ENCODE assay signal across 8 cellular contexts in genomic region chr17:29622337-29623282, GRCh38. TPM values are rescaled to one million over a fixed set of nuclear protein-coding genes. Genes with fewer than 3 reads are reported as not detected.
DNase-seq lines count a peak whose midpoint lies in the region; ATAC-seq and TF ChIP-seq lines count a peak whose summit lies in the region.

Gene CORO6 (minus strand): TSS chr17:29622912. CDS start chr17:29621421, 1,491 bp downstream.

- DNase-seq in CD4-positive, CD25-positive, alpha-beta regulatory T cell: peak; percentile 56 to 66 (median 62)
- DNase-seq in NCI-H146 treated with DMSO at 0.1 percent for 48 hours (lab: John Stamatoyannopoulos, UW; ENCODE audit: unreplicated experiment) (peak; percentile 67), endodermal cell (peak; percentile 97), mesendoderm (peak; percentile 79)
- DNase-seq in activated CD8-positive, alpha-beta T cell treated with anti-CD3 and anti-CD28 coated beads for 36 hours: peak; percentile 77
- peak; percentile 32 to 71 (median 70) for DNase-seq in stimulated activated naive CD4-positive, alpha-beta T cell (lab: John Stamatoyannopoulos, UW)

- H2BK5ac ChIP-seq in mesendoderm (ENCODE audit: low read length): no peak within 1 kb of the TSS

- H3K27me3 Mint-ChIP-seq in CD4-positive, CD25-positive, alpha-beta regulatory T cell: no peaks in the 10 kb centered on the region
- no peaks in the 10 kb centered on the region for H3K27me3 Mint-ChIP-seq in activated CD8-positive, alpha-beta T cell treated with anti-CD3 and anti-CD28 coated beads for 36 hours
- H3K27me3 Mint-ChIP-seq in endodermal cell (ENCODE audit: insufficient read depth): peaks cover 74% of the 10 kb centered on the region

- peak within 1 kb of the TSS; percentile 74 for H3K23ac ChIP-seq in mesendoderm (ENCODE audit: low read length)

- peak; percentile 41 to 47 for ATAC-seq in CD4-positive, CD25-positive, alpha-beta regulatory T cell (ENCODE audit: low read depth in 2 of 2)
- peak; percentile 54 for ATAC-seq in GM21447 (IDR thresholded peaks at IDR 0.05; ENCODE audit: unreplicated experiment)
- peak; percentile 67 for ATAC-seq in activated CD8-positive, alpha-beta T cell treated with anti-CD3 and anti-CD28 coated beads for 36 hours
- ATAC-seq in HG02571 (IDR thresholded peaks at IDR 0.05; ENCODE audit: unreplicated experiment): no peak

- H3K4me1 ChIP-seq in CD4-positive, CD25-positive, alpha-beta regulatory T cell (ENCODE audit: control insufficient read depth, insufficient read depth, low read length, poor library complexity, severe bottlenecking): peaks cover 25% of the 10 kb centered on the region
- H3K4me1 ChIP-seq in endodermal cell (ENCODE audit: control insufficient read depth, insufficient read depth, low read length) (peaks cover 2% of the 10 kb centered on the region), mesendoderm (ENCODE audit: control insufficient read depth, low read depth, low read length) (peaks cover 11% of the 10 kb centered on the region)

- H2AK5ac ChIP-seq in mesendoderm (ENCODE audit: low read length): peak within 1 kb of the TSS; percentile 61

- H3K9ac ChIP-seq in endodermal cell (ENCODE audit: extremely low read depth, low read length, poor library complexity, severe bottlenecking) (peak within 1 kb of the TSS; percentile 41), mesendoderm (ENCODE audit: low read length) (peak within 1 kb of the TSS; percentile 96)

- no peaks in the 10 kb centered on the region for H3K9me3 ChIP-seq in CD4-positive, CD25-positive, alpha-beta regulatory T cell (ENCODE audit: control insufficient read depth in 2 of 2, low read length in 2 of 2)
- no peaks in the 10 kb centered on the region for H3K9me3 ChIP-seq in endodermal cell (ENCODE audit: control insufficient read depth, low read length)

- H3K4me3 ChIP-seq in CD4-positive, CD25-positive, alpha-beta regulatory T cell (ENCODE audit: low read depth, low read length): peak within 1 kb of the TSS; percentile 19
- H3K4me3 ChIP-seq in endodermal cell (ENCODE audit: low read length) (peak within 1 kb of the TSS; percentile 82), mesendoderm (ENCODE audit: low read length) (peak within 1 kb of the TSS; percentile 78)

- no peak for TF ChIP-seq CTCF in activated CD8-positive, alpha-beta T cell treated with anti-CD3 and anti-CD28 coated beads for 36 hours (IDR thresholded peaks at IDR 0.05)
- TF ChIP-seq CTCF in endodermal cell (conservative IDR thresholded peaks at IDR 0.05): no peak

- no peaks in the 10 kb centered on the region for H3K79me1 ChIP-seq in mesendoderm (ENCODE audit: low read length)

- peaks cover 14 to 56% (median 32%) of the 10 kb centered on the region in 4 donors for H3K4me1 Mint-ChIP-seq in CD4-positive, CD25-positive, alpha-beta regulatory T cell
- peaks cover 44% of the 10 kb centered on the region for H3K4me1 Mint-ChIP-seq in activated CD8-positive, alpha-beta T cell treated with anti-CD3 and anti-CD28 coated beads for 36 hours (ENCODE audit: low read depth)
- H3K4me1 Mint-ChIP-seq in endodermal cell: peaks cover 4% of the 10 kb centered on the region

- H3K4ac ChIP-seq in mesendoderm (ENCODE audit: low read depth, low read length): no peak within 1 kb of the TSS

- H3K27ac Mint-ChIP-seq in CD4-positive, CD25-positive, alpha-beta regulatory T cell: peak within 1 kb of the TSS; percentile 37 to 86 (median 46)
- peak within 1 kb of the TSS; percentile 71 for H3K27ac Mint-ChIP-seq in activated CD8-positive, alpha-beta T cell treated with anti-CD3 and anti-CD28 coated beads for 36 hours
- peak within 1 kb of the TSS; percentile 70 for H3K27ac Mint-ChIP-seq in endodermal cell

- POLR2A ChIA-PET in activated CD8-positive, alpha-beta T cell treated with anti-CD3 and anti-CD28 coated beads for 36 hours (lab: Charles Lee): interaction anchor here (0.8 to 1.5 kb wide), 5 partner anchors 9 to 138 kb away, joined by 3 to 6 read pairs (median 3); no protein-coding TSS in a partner anchor

- no peaks in the 10 kb centered on the region for H3K36me3 ChIP-seq in CD4-positive, CD25-positive, alpha-beta regulatory T cell (ENCODE audit: control insufficient read depth, insufficient read depth, low read length)
- H3K36me3 ChIP-seq in endodermal cell (ENCODE audit: control insufficient read depth, insufficient read depth, low read length) (no peaks in the 10 kb centered on the region), mesendoderm (ENCODE audit: control insufficient read depth, insufficient read depth, low read length) (no peaks in the 10 kb centered on the region)

- H3K4me2 ChIP-seq in mesendoderm (ENCODE audit: low read length): peak within 1 kb of the TSS; percentile 96

- no peaks in the 10 kb centered on the region for H3K27me3 ChIP-seq in CD4-positive, CD25-positive, alpha-beta regulatory T cell (ENCODE audit: control insufficient read depth, insufficient read depth, low read length)
- peaks cover 73% of the 10 kb centered on the region for H3K27me3 ChIP-seq in endodermal cell (ENCODE audit: control insufficient read depth, insufficient read depth, low read length, poor library complexity, severe bottlenecking)
- no peaks in the 10 kb centered on the region for H3K27me3 ChIP-seq in mesendoderm (ENCODE audit: insufficient read depth, low read length, poor library complexity)

- intact Hi-C loops in activated CD8-positive, alpha-beta T cell treated with anti-CD3 and anti-CD28 coated beads for 36 hours (cut with micrococcal nuclease): no loop called here

- H3K79me2 ChIP-seq in mesendoderm (ENCODE audit: control insufficient read depth, insufficient read depth, low read length): no peaks in the 10 kb centered on the region

- no peaks in the 10 kb centered on the region for H3K36me3 Mint-ChIP-seq in CD4-positive, CD25-positive, alpha-beta regulatory T cell
- H3K36me3 Mint-ChIP-seq in activated CD8-positive, alpha-beta T cell treated with anti-CD3 and anti-CD28 coated beads for 36 hours (ENCODE audit: low read depth): peaks cover 4% of the 10 kb centered on the region
- no peaks in the 10 kb centered on the region for H3K36me3 Mint-ChIP-seq in endodermal cell (ENCODE audit: low read depth)

- H2BK120ac ChIP-seq in mesendoderm (ENCODE audit: low read depth, low read length): no peak within 1 kb of the TSS

- WGBS in endodermal cell (ENCODE audit: insufficient coverage in 1 of 2, insufficient read length in 1 of 2), 2 experiments: 3% methylated on average over 33 to 77 of the region's 77 CpGs
- no CpG with 5 or more reads among the region's 77 CpGs for WGBS in mesendoderm (ENCODE audit: extremely low coverage, insufficient coverage, low lambda C conversion rate)

- CTCF ChIA-PET in activated CD8-positive, alpha-beta T cell treated with anti-CD3 and anti-CD28 coated beads for 36 hours (lab: Charles Lee): interaction anchor here (0.7 to 1.3 kb wide), 6 partner anchors 9 to 157 kb away, joined by 3 to 4 read pairs (median 4); no protein-coding TSS in a partner anchor

- H3K27ac ChIP-seq in CD4-positive, CD25-positive, alpha-beta regulatory T cell (ENCODE audit: insufficient read depth, low read length, poor library complexity, severe bottlenecking): peak within 1 kb of the TSS; percentile 14
- H3K27ac ChIP-seq in endodermal cell (ENCODE audit: low read depth, low read length) (no peak within 1 kb of the TSS), mesendoderm (ENCODE audit: low read depth, low read length) (no peak within 1 kb of the TSS)

- H3K9me3 Mint-ChIP-seq in CD4-positive, CD25-positive, alpha-beta regulatory T cell: no peaks in the 10 kb centered on the region
- H3K9me3 Mint-ChIP-seq in activated CD8-positive, alpha-beta T cell treated with anti-CD3 and anti-CD28 coated beads for 36 hours: no peaks in the 10 kb centered on the region
- H3K9me3 Mint-ChIP-seq in endodermal cell: no peaks in the 10 kb centered on the region

- H2BK15ac ChIP-seq in mesendoderm (replicated peaks; ENCODE audit: low read depth): no peak within 1 kb of the TSS

- H3K56ac ChIP-seq in mesendoderm (ENCODE audit: low read length): peak within 1 kb of the TSS; percentile 94

- peak within 1 kb of the TSS; percentile 21 for H4K5ac ChIP-seq in mesendoderm (ENCODE audit: low read length)

- H4K8ac ChIP-seq in mesendoderm (ENCODE audit: low read depth, low read length): no peak within 1 kb of the TSS

- H3K4me3 Mint-ChIP-seq in CD4-positive, CD25-positive, alpha-beta regulatory T cell: peak within 1 kb of the TSS; percentile 84 to 90 (median 86)
- peak within 1 kb of the TSS; percentile 77 for H3K4me3 Mint-ChIP-seq in activated CD8-positive, alpha-beta T cell treated with anti-CD3 and anti-CD28 coated beads for 36 hours
- H3K4me3 Mint-ChIP-seq in endodermal cell: peak within 1 kb of the TSS; percentile 65

- H3K18ac ChIP-seq in mesendoderm (ENCODE audit: low read length): peak within 1 kb of the TSS; percentile 12

RNA-seq across cellular contexts. Expression of gene CORO6, which starts in this region (rescaled TPM):
- 4.3 TPM for total RNA-seq in CD4-positive, CD25-positive, alpha-beta regulatory T cell
- polyA plus RNA-seq in CD4-positive, CD25-positive, alpha-beta regulatory T cell: under 1 TPM in 3 of 4 donors, not detected in 1; 0.15 to 0.52 (median 0.38) TPM
- 10 to 100 TPM; 11.6 to 13.0 TPM for total RNA-seq in activated CD8-positive, alpha-beta T cell treated with anti-CD3 and anti-CD28 coated beads for 36 hours
- under 1 TPM; 0.86 to 1.00 TPM for total RNA-seq in endodermal cell
- 6.2 TPM for polyA plus RNA-seq in endodermal cell (2013, experiment 1 of 2)
- 5.3 TPM for polyA plus RNA-seq in endodermal cell (2013, experiment 2 of 2)
- 0.62 TPM for polyA plus RNA-seq in mesendoderm (2013, experiment 1 of 2)
- polyA plus RNA-seq in mesendoderm (2013, experiment 2 of 2): 0.60 TPM

Comparison
In these comparisons a context has a peak if more than half of its experiments do, and no peak if none do; other contexts are left out.
1. H3K4me3 ChIP-seq: peak in every context shown above with its lines; median percentile 82 in endodermal cell; 78 in mesendoderm; 19 in CD4-positive, CD25-positive, alpha-beta regulatory T cell.